8 cellular contexts compared by ENCODE assay signal in genomic region chr13:35092751-35093150, GRCh38.
"Had no signal": no experiment of that assay in that cellular context is flagged by ENCODE, and none has a peak within 500 bp of the region (broad histone marks: within the 10 kb centered on the region; RNA-seq: fewer than 3 reads in every experiment).

No MANE protein-coding gene starts in this region.

- H3K9ac ChIP-seq: GM23248 had no signal

- H2AFZ ChIP-seq: GM23248, GM23338 had no signal

- H3K27ac ChIP-seq: GM23248 had no signal

- DNase-seq: GM23248, GOT3, H7, H9, HCEC 1CT, HFFc6 had no signal

- H3K4me2 ChIP-seq: GM23338 had no signal

- ATAC-seq: GM23338, HCT116 had no signal

- H3K4me3 ChIP-seq: GM23248, GM23338 had no signal
